Comparison of ENCODE assay signal across 8 cellular contexts in the genomic region with DNA sequence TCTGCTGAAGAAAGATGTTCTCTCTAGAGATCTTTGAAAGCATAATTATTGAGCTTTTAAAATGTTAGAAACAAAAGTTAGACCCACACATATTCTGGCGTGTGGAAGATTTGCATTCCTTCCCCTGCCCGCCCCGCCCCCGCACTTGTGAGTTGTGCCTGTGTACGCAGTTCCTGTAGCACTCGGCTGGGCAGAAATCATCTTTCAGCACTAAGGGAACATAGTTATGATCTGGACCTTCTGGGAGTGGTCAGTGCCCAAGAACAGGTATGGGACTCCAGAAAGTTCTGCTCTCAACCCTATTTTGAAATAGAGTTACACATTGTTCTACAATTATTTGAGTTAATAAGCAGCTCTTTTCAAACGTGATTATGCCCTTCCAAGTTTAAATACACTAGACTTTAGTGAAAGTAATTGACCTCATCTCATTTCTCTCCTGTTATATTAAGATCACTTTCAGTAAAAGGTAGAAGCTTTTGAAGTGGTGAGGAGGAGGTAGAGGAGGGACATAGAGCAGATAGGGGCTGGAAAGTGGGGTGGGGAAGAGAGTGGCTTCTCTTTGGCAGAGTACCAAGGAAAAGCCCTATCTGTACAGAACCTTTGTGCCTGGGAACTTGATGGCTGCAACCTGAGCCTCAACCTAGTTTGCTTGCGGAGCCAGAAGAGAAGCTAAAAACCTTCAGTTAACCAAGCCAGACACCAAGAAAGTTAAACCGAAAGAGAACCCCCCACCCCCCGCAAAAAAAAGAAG. TPM values are rescaled to one million over a fixed set of nuclear protein-coding genes. Genes with fewer than 3 reads are reported as not detected.
DNase-seq lines count a peak whose midpoint lies in the region; ATAC-seq, FAIRE-seq and TF ChIP-seq lines count a peak whose summit lies in the region.

No MANE protein-coding gene starts in this region.

- no peaks in the 10 kb centered on the region for H3K27me3 ChIP-seq in Panc1 (ENCODE audit: control insufficient read depth, insufficient read depth, low read length)

- TF ChIP-seq CTCF in Panc1 (IDR thresholded peaks at IDR 0.05) (no peak), epithelial cell of esophagus (IDR thresholded peaks at IDR 0.05; ENCODE audit: insufficient read depth, low read depth, low read length, missing control alignments) (no peak)

- no peak for FAIRE-seq in RCC 7860 (lab: Jason Lieb, UNC)

- peak overlapping the region; percentile 40 for H3K27ac ChIP-seq in Panc1 (ENCODE audit: low read length)

- in situ Hi-C loops in Panc1 (cut with HindIII; ENCODE audit: low pct_unique_long_range_greater_than_20kb, low sequenced_read_pairs), result no loop called here

- H3K36me3 Mint-ChIP-seq in activated CD4-positive, alpha-beta memory T cell treated with anti-CD3 and anti-CD28 coated beads for 36 hours, result no peaks in the 10 kb centered on the region
- H3K36me3 Mint-ChIP-seq in activated CD4-positive, alpha-beta memory T cell treated with anti-CD3 and anti-CD28 coated beads, Interleukin-2, amount 10 ng/mL, durations not matched to agents 7 days and 5 days (ENCODE audit: low read depth), result peaks cover 7% of the 10 kb centered on the region

- H3K4me3 ChIP-seq in Panc1 (ENCODE audit: low read depth in 2 of 2, low read length in 2 of 2) (peak overlapping the region in 1 of 2 experiments; percentile 49; a peak in 3 of 4 replicates), epithelial cell of esophagus (ENCODE audit: low read length) (peak overlapping the region; percentile 18)

- CTCF ChIA-PET in activated CD4-positive, alpha-beta memory T cell treated with anti-CD3 and anti-CD28 coated beads for 36 hours (lab: Charles Lee), result interaction anchor here (1.0 to 4.8 kb wide), 3 partner anchors 64 to 247 kb away, joined by 3 to 18 read pairs (median 4); partner anchors contain the start of gene STK17A
- CTCF ChIA-PET in activated CD4-positive, alpha-beta memory T cell treated with anti-CD3 and anti-CD28 coated beads, Interleukin-2, amount 10 ng/mL, durations not matched to agents 7 days and 5 days (lab: Charles Lee), result interaction anchor here (1.0 kb wide), 1 partner anchor 181 kb away, joined by 3 read pairs; the partner anchor contains the start of gene STK17A
- CTCF ChIA-PET in Panc1 (lab: Charles Lee), result no interaction called here

- DNase-seq in activated CD4-positive, alpha-beta memory T cell treated with anti-CD3 and anti-CD28 coated beads for 36 hours, result peak; percentile 74
- no peak for DNase-seq in activated CD4-positive, alpha-beta memory T cell treated with anti-CD3 and anti-CD28 coated beads, Interleukin-2, amount 10 ng/mL, durations not matched to agents 7 days and 5 days
- no peak for DNase-seq in Panc1 (ENCODE audit: low read depth, low spot score)
- DNase-seq in epithelial cell of esophagus (ENCODE audit: low read depth), result peak; percentile 66
- peak; percentile 73 for DNase-seq in sciatic nerve (ENCODE audit: low spot score)
- DNase-seq in GDM1 (lab: John Stamatoyannopoulos, UW), result no peak
- no peak for DNase-seq in RCC 7860 (ENCODE audit: low spot score)

- no peaks in the 10 kb centered on the region for H3K27me3 Mint-ChIP-seq in activated CD4-positive, alpha-beta memory T cell treated with anti-CD3 and anti-CD28 coated beads for 36 hours
- H3K27me3 Mint-ChIP-seq in activated CD4-positive, alpha-beta memory T cell treated with anti-CD3 and anti-CD28 coated beads, Interleukin-2, amount 10 ng/mL, durations not matched to agents 7 days and 5 days, result no peaks in the 10 kb centered on the region

- POLR2A ChIA-PET in activated CD4-positive, alpha-beta memory T cell treated with anti-CD3 and anti-CD28 coated beads for 36 hours (lab: Charles Lee), result interaction anchor here (0.6 to 1.3 kb wide), 2 partner anchors 169 to 182 kb away, joined by 3 read pairs; partner anchors contain the start of gene STK17A
- POLR2A ChIA-PET in activated CD4-positive, alpha-beta memory T cell treated with anti-CD3 and anti-CD28 coated beads, Interleukin-2, amount 10 ng/mL, durations not matched to agents 7 days and 5 days (lab: Charles Lee), result no interaction called here
- POLR2A ChIA-PET in Panc1 (lab: Charles Lee), result interaction anchor here (0.7 to 0.8 kb wide), 2 partner anchors 49 to 126 kb away, joined by 6 to 14 read pairs; no protein-coding TSS in a partner anchor

- intact Hi-C loops in activated CD4-positive, alpha-beta memory T cell treated with anti-CD3 and anti-CD28 coated beads for 36 hours (cut with micrococcal nuclease), result loop anchor here (5.0 kb wide), 1 partner anchor 37 kb away; the partner anchor contains the start of gene COA1
- intact Hi-C loops in Panc1 (cut with micrococcal nuclease; ENCODE audit: unreplicated experiment), result no loop called here
- intact Hi-C loops in sciatic nerve (cut with DNase I), result no loop called here

- H3K4me3 Mint-ChIP-seq in activated CD4-positive, alpha-beta memory T cell treated with anti-CD3 and anti-CD28 coated beads for 36 hours, result no peak overlapping the region
- no peak overlapping the region for H3K4me3 Mint-ChIP-seq in activated CD4-positive, alpha-beta memory T cell treated with anti-CD3 and anti-CD28 coated beads, Interleukin-2, amount 10 ng/mL, durations not matched to agents 7 days and 5 days

- ATAC-seq in Panc1, result peak; percentile 69
- peak; percentile 78 for ATAC-seq in sciatic nerve
- no peak for ATAC-seq in HG03045 (IDR thresholded peaks at IDR 0.05; ENCODE audit: unreplicated experiment)

- peaks cover 55% of the 10 kb centered on the region for H3K4me1 ChIP-seq in Panc1 (ENCODE audit: control insufficient read depth, insufficient read depth, low read length)

- no peaks in the 10 kb centered on the region for H3K9me3 Mint-ChIP-seq in activated CD4-positive, alpha-beta memory T cell treated with anti-CD3 and anti-CD28 coated beads for 36 hours
- H3K9me3 Mint-ChIP-seq in activated CD4-positive, alpha-beta memory T cell treated with anti-CD3 and anti-CD28 coated beads, Interleukin-2, amount 10 ng/mL, durations not matched to agents 7 days and 5 days, result no peaks in the 10 kb centered on the region

- no TSS peak for BruUV-seq in Panc1 (replicated peaks; lab: Mats Ljungman, UMichigan)

- H3K27ac Mint-ChIP-seq in activated CD4-positive, alpha-beta memory T cell treated with anti-CD3 and anti-CD28 coated beads for 36 hours, result peak overlapping the region; percentile 6
- H3K27ac Mint-ChIP-seq in activated CD4-positive, alpha-beta memory T cell treated with anti-CD3 and anti-CD28 coated beads, Interleukin-2, amount 10 ng/mL, durations not matched to agents 7 days and 5 days, result no peak overlapping the region

- H3K36me3 ChIP-seq in Panc1 (ENCODE audit: control insufficient read depth, insufficient read depth, low read length), result no peaks in the 10 kb centered on the region

- peaks cover 43% of the 10 kb centered on the region for H3K4me1 Mint-ChIP-seq in activated CD4-positive, alpha-beta memory T cell treated with anti-CD3 and anti-CD28 coated beads for 36 hours (ENCODE audit: low read depth)
- peaks cover 32% of the 10 kb centered on the region for H3K4me1 Mint-ChIP-seq in activated CD4-positive, alpha-beta memory T cell treated with anti-CD3 and anti-CD28 coated beads, Interleukin-2, amount 10 ng/mL, durations not matched to agents 7 days and 5 days

- H3K9me3 ChIP-seq in Panc1 (ENCODE audit: control insufficient read depth, insufficient read depth, low read depth, low read length), result no peaks in the 10 kb centered on the region

RNA-seq across cellular contexts. Expression of gene BLVRA, which starts 5.7 kb away (rescaled TPM):
- 10 to 100 TPM; 46.1 to 47.4 TPM for total RNA-seq in activated CD4-positive, alpha-beta memory T cell treated with anti-CD3 and anti-CD28 coated beads for 36 hours
- 10 to 100 TPM; 38.1 to 42.4 TPM for total RNA-seq in activated CD4-positive, alpha-beta memory T cell treated with anti-CD3 and anti-CD28 coated beads, Interleukin-2, amount 10 ng/mL, durations not matched to agents 7 days and 5 days
- total RNA-seq in Panc1 (2021; ENCODE audit: unreplicated experiment), result 85.5 TPM
- 130 TPM for polyA plus RNA-seq in Panc1 (2012; ENCODE audit: insufficient read length)
- 64.4 TPM for total RNA-seq in sciatic nerve

RNA-seq across cellular contexts. Expression of gene COA1, which starts 34.9 kb away (rescaled TPM):
- total RNA-seq in activated CD4-positive, alpha-beta memory T cell treated with anti-CD3 and anti-CD28 coated beads for 36 hours, result 10 to 100 TPM; 78.9 to 79.6 TPM
- total RNA-seq in activated CD4-positive, alpha-beta memory T cell treated with anti-CD3 and anti-CD28 coated beads, Interleukin-2, amount 10 ng/mL, durations not matched to agents 7 days and 5 days, result 10 to 100 TPM; 56.0 to 57.3 TPM
- 65.5 TPM for total RNA-seq in Panc1 (2021; ENCODE audit: unreplicated experiment)
- polyA plus RNA-seq in Panc1 (2012; ENCODE audit: insufficient read length), result 39.4 TPM
- 56.8 TPM for total RNA-seq in sciatic nerve

Comparison
In these comparisons a context has a peak if more than half of its experiments do, and no peak if none do; other contexts are left out.
1. DNase-seq: peak in activated CD4-positive, alpha-beta memory T cell treated with anti-CD3 and anti-CD28 coated beads for 36 hours (single experiment), epithelial cell of esophagus (single experiment) and sciatic nerve (single experiment); none in activated CD4-positive, alpha-beta memory T cell treated with anti-CD3 and anti-CD28 coated beads, Interleukin-2, amount 10 ng/mL, durations not matched to agents 7 days and 5 days (single experiment), Panc1 (single experiment), GDM1 (single experiment) and RCC 7860 (single experiment).